ENCODE assay signal across 9 cellular contexts in the genomic region with DNA sequence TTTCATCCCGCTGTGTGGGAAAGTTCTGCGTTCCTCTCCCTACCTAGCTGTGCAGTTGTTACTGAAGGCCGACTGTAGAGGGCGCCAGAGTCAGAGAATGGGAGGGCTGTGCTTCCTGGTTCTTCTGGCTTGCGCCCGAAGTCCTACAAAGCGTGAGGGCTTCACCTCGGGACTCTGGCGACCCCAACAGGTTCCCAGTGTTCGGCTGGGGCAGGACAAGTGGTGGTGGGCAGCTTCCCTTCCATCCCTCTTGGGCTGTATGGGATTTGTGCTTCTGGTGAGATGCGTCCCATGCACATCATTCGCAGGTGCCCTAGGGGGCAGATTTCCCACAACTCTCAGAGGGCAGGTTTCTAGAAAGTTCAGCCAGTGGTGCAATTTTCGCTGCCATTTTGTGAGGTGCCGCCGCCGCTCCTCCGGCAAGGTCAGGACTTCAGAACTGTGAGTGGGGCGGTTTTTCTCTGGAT. TPM values are rescaled to one million over a fixed set of nuclear protein-coding genes. Genes with fewer than 3 reads are reported as not detected.
DNase-seq lines count a peak whose midpoint lies in the region; ATAC-seq and TF ChIP-seq lines count a peak whose summit lies in the region.
"Had no signal": no experiment of that assay in that cellular context is flagged by ENCODE, and none has a peak within 500 bp of the region (broad histone marks: within the 10 kb centered on the region; RNA-seq: fewer than 3 reads in every experiment).

No MANE protein-coding gene starts in this region.

- intact Hi-C loops in right lobe of liver (cut with DNase I), result no loop called here

- H3K36me3 ChIP-seq in right lobe of liver, result no peaks in the 10 kb centered on the region
- H3K36me3 ChIP-seq: tibial artery had no signal

- TF ChIP-seq CTCF in right lobe of liver (IDR thresholded peaks at IDR 0.05), result peak in 3 of 4 donors; percentile 7 to 17 (median 14)

- no peak overlapping the region for H3K4me3 ChIP-seq in right lobe of liver
- H3K4me3 ChIP-seq: tibial artery had no signal

- no peak overlapping the region for H3K27ac ChIP-seq in right lobe of liver
- H3K27ac ChIP-seq: tibial artery had no signal

- 68% methylated on average over 11 of the region's 18 CpGs for WGBS in right lobe of liver (ENCODE audit: insufficient coverage, low coverage, low lambda C conversion rate, missing lambda C conversion rate)

- no peak for TF ChIP-seq POLR2A in right lobe of liver (IDR thresholded peaks at IDR 0.05)

- H3K9me3 ChIP-seq in right lobe of liver, result no peaks in the 10 kb centered on the region
- H3K9me3 ChIP-seq: tibial artery had no signal

- no peaks in the 10 kb centered on the region for H3K4me1 ChIP-seq in right lobe of liver
- H3K4me1 ChIP-seq: tibial artery had no signal

- DNase-seq in activated naive CD4-positive, alpha-beta T cell treated with Interleukin-2 at 50 U/mL for 16 hours, result peak; percentile 25
- no peak for DNase-seq in activated naive CD4-positive, alpha-beta T cell (lab: John Stamatoyannopoulos, UW)
- peak; percentile 26 for DNase-seq in HT1080 (ENCODE audit: low read depth)
- DNase-seq in activated T-cell treated with anti-CD3 and anti-CD28 coated beads for 24 hours (ENCODE audit: low read depth), result peak; percentile 19
- peak in 2 of 3 donors; percentile 26 to 42 for DNase-seq in right lobe of liver
- no peak for DNase-seq in nucleus accumbens (lab: John Stamatoyannopoulos, UW)
- no peak for DNase-seq in HuH-7.5 (ENCODE audit: low spot score)

- no peak for ATAC-seq in right lobe of liver
- ATAC-seq in HG03196 (IDR thresholded peaks at IDR 0.05; ENCODE audit: unreplicated experiment), result no peak

- H3K27me3 ChIP-seq in right lobe of liver, result no peaks in the 10 kb centered on the region
- H3K27me3 ChIP-seq: tibial artery had no signal

RNA-seq across cellular contexts. Expression of a gene that starts 27.3 kb away (rescaled TPM):
- 0.24 and 0.47 TPM in 2 replicates for total RNA-seq in HT1080 (2014; rRNA removed; shearing (Covaris generic))
- 1.0 and 3.4 TPM in 2 replicates for polyA plus RNA-seq in HT1080 (2015; cell fraction: cytosol; rRNA removed)
- polyA plus RNA-seq in HT1080 (2015; cell fraction: nucleus; rRNA removed), result 0.84 and 1.7 TPM in 2 replicates
- total RNA-seq in right lobe of liver, result not detected

RNA-seq across cellular contexts. Expression of a gene that starts 27.3 kb away (rescaled TPM):
- 46.8 and 61.1 TPM in 2 replicates for total RNA-seq in HT1080 (2014; rRNA removed; shearing (Covaris generic))
- polyA plus RNA-seq in HT1080 (2015; cell fraction: cytosol; rRNA removed), result 17.0 and 21.4 TPM in 2 replicates
- 16.8 and 17.7 TPM in 2 replicates for polyA plus RNA-seq in HT1080 (2015; cell fraction: nucleus; rRNA removed)
- total RNA-seq in right lobe of liver, result not detected

RNA-seq across cellular contexts. Expression of a gene that starts 44.6 kb away (rescaled TPM):
- 4.1 and 5.8 TPM in 2 replicates for total RNA-seq in HT1080 (2014; rRNA removed; shearing (Covaris generic))
- 5.1 and 9.0 TPM in 2 replicates for polyA plus RNA-seq in HT1080 (2015; cell fraction: cytosol; rRNA removed)
- polyA plus RNA-seq in HT1080 (2015; cell fraction: nucleus; rRNA removed), result 4.1 and 5.0 TPM in 2 replicates
- not detected for total RNA-seq in right lobe of liver

Comparison
In these comparisons a context has a peak if more than half of its experiments do, and no peak if none do; other contexts are left out.
1. DNase-seq: peak in activated naive CD4-positive, alpha-beta T cell treated with Interleukin-2 at 50 U/mL for 16 hours (single experiment), HT1080 (single experiment), activated T-cell treated with anti-CD3 and anti-CD28 coated beads for 24 hours (single experiment) and right lobe of liver (2 of 3); none in activated naive CD4-positive, alpha-beta T cell (0 of 4), nucleus accumbens (0 of 56) and HuH-7.5 (single experiment).
2. RNA of a gene that starts 27.3 kb away (total RNA-seq): 46.8 to 61.1 TPM in HT1080; not detected in right lobe of liver; every median in the first group is over 10 times any median in the second.